Comparison of ENCODE assay signal across 13 cellular contexts in genomic region chr10:127679642-127680255, GRCh38. TPM values are rescaled to one million over a fixed set of nuclear protein-coding genes. Genes with fewer than 3 reads are reported as not detected.
DNase-seq lines count a peak whose midpoint lies in the region; ATAC-seq and TF ChIP-seq lines count a peak whose summit lies in the region.
"Had no signal": no experiment of that assay in that cellular context is flagged by ENCODE, and none has a peak within 500 bp of the region (broad histone marks: within the 10 kb centered on the region; RNA-seq: fewer than 3 reads in every experiment).

No MANE protein-coding gene starts in this region.

- H3K9me3 ChIP-seq in A673 (ENCODE audit: low read depth, low read length, poor library complexity, severe bottlenecking) (no peaks in the 10 kb centered on the region), hepatocyte (ENCODE audit: low read depth) (no peaks in the 10 kb centered on the region), ascending aorta (no peaks in the 10 kb centered on the region)
- H3K9me3 ChIP-seq: colonic mucosa, Peyer's patch had no signal

- no peak for ATAC-seq in GM21515 (IDR thresholded peaks at IDR 0.05; ENCODE audit: unreplicated experiment)

- CTCF ChIA-PET in A673 (lab: Charles Lee) (interaction anchor here (0.6 kb wide), 1 partner anchor 170 kb away, joined by 4 read pairs; no protein-coding TSS in a partner anchor), RWPE1 (lab: Yijun Ruan, JAX) (interaction anchor here (0.6 to 2.2 kb wide), 7 partner anchors 10 to 494 kb away, joined by 3 to 13 read pairs (median 4); no protein-coding TSS in a partner anchor)

- in situ Hi-C loops in GM13976 (cut with MboI; ENCODE audit: low sequenced_read_pairs, unreplicated experiment) = no loop called here

- H4K20me1 ChIP-seq in hepatocyte (ENCODE audit: insufficient read depth, poor library complexity, severe bottlenecking) = no peaks in the 10 kb centered on the region

- no peaks in the 10 kb centered on the region for H3K79me2 ChIP-seq in hepatocyte

- POLR2A ChIA-PET in A673 (lab: Charles Lee; ENCODE audit: low non-redundant PET) (no interaction called here), RWPE1 (lab: Yijun Ruan, JAX; ENCODE audit: low non-redundant PET) (no interaction called here)

- no peaks in the 10 kb centered on the region for H3K36me3 ChIP-seq in A673 (ENCODE audit: insufficient read depth, low read length, poor library complexity, severe bottlenecking)
- H3K36me3 ChIP-seq in hepatocyte (replicated peaks; ENCODE audit: insufficient read depth, low read depth) = no peaks in the 10 kb centered on the region
- H3K36me3 ChIP-seq in ascending aorta = no peaks in the 10 kb centered on the region
- H3K36me3 ChIP-seq: colonic mucosa, Peyer's patch had no signal

- no peak overlapping the region for H3K4me2 ChIP-seq in hepatocyte

- intact Hi-C loops in A673 (cut with micrococcal nuclease; ENCODE audit: unreplicated experiment) = no loop called here
- intact Hi-C loops in ascending aorta (cut with DNase I) = no loop called here

- 78% methylated on average over 3 of the region's 3 CpGs for WGBS in hepatocyte (ENCODE audit: low lambda C conversion rate, missing lambda C conversion rate)

- no peak overlapping the region for H3K4me3 ChIP-seq in A673 (ENCODE audit: low read depth, low read length, poor library complexity, severe bottlenecking)
- H3K4me3 ChIP-seq in hepatocyte = no peak overlapping the region
- no peak overlapping the region for H3K4me3 ChIP-seq in ascending aorta
- H3K4me3 ChIP-seq: colonic mucosa, Peyer's patch had no signal

- no peaks in the 10 kb centered on the region for H3K9me2 ChIP-seq in hepatocyte (replicated peaks; ENCODE audit: insufficient read depth)

- no TSS peak for BruUV-seq in A673 (replicated peaks; lab: Mats Ljungman, UMichigan)

- H3K27me3 ChIP-seq in A673 (replicated peaks; ENCODE audit: insufficient read depth, low read depth, low read length, poor library complexity) (peaks cover 18% of the 10 kb centered on the region), hepatocyte (no peaks in the 10 kb centered on the region), ascending aorta (no peaks in the 10 kb centered on the region)
- H3K27me3 ChIP-seq: colonic mucosa, Peyer's patch had no signal

- H2AFZ ChIP-seq in hepatocyte = no peak overlapping the region

- peak; percentile 5 for DNase-seq in A673 (ENCODE audit: low spot score)
- no peak for DNase-seq in GM13976 (ENCODE audit: low spot score)
- no peak for DNase-seq in RWPE1 (ENCODE audit: low spot score)
- no peak for DNase-seq in hepatocyte (ENCODE audit: low spot score)
- no peak for DNase-seq in NCI-H1436 (lab: John Stamatoyannopoulos, UW)
- DNase-seq in ascending aorta (ENCODE audit: low spot score in 2 of 2) = no peak
- DNase-seq in KG1 (lab: John Stamatoyannopoulos, UW) = no peak
- DNase-seq: colonic mucosa, foreskin melanocyte, kidney, Peyer's patch had no signal

- no peak overlapping the region for H3K27ac ChIP-seq in A673 (ENCODE audit: low read depth, low read length, poor library complexity, severe bottlenecking)
- no peak overlapping the region for H3K27ac ChIP-seq in RWPE1
- H3K27ac ChIP-seq in hepatocyte = no peak overlapping the region
- no peak overlapping the region for H3K27ac ChIP-seq in ascending aorta
- H3K27ac ChIP-seq: colonic mucosa, Peyer's patch had no signal

- H3K4me1 ChIP-seq in A673 (ENCODE audit: insufficient read depth, low read length, poor library complexity, severe bottlenecking) (no peaks in the 10 kb centered on the region), hepatocyte (ENCODE audit: insufficient read depth) (no peaks in the 10 kb centered on the region), ascending aorta (no peaks in the 10 kb centered on the region)
- H3K4me1 ChIP-seq: colonic mucosa, Peyer's patch had no signal

- peak; percentile 53 for TF ChIP-seq CTCF in A673 (conservative IDR thresholded peaks at IDR 0.05; ENCODE audit: low read depth, low read length)
- peak; percentile 6 for TF ChIP-seq CTCF in GM13976 (IDR thresholded peaks at IDR 0.05; ENCODE audit: borderline replicate concordance, control extremely low read depth, extremely low read depth, insufficient read depth, missing control alignments)
- peak; percentile 44 for TF ChIP-seq CTCF in RWPE1 (conservative IDR thresholded peaks at IDR 0.05; ENCODE audit: low read depth)
- TF ChIP-seq CTCF in hepatocyte (IDR thresholded peaks at IDR 0.05; ENCODE audit: poor library complexity) = peak; percentile 31
- no peak for TF ChIP-seq CTCF in ascending aorta (IDR thresholded peaks at IDR 0.05)

RNA-seq across cellular contexts. Expression of gene FOXI2, which starts 57.2 kb away (rescaled TPM):
- not detected in 2 replicates for total RNA-seq in A673 (2021)
- not detected in 2 replicates for total RNA-seq in hepatocyte
- not detected in 2 replicates for polyA plus RNA-seq in hepatocyte
- not detected for total RNA-seq in ascending aorta
- total RNA-seq: natural killer cell treated with Interleukin-12 subunit alpha and Interleukin-12 subunit beta and Interleukin-15 and Interleukin-18, amount 100 ng/mL, for 72 hours had no signal

Comparison
In these comparisons a context has a peak if more than half of its experiments do, and no peak if none do; other contexts are left out.
1. CTCF ChIP-seq: peak in A673 (single experiment), GM13976 (single experiment), RWPE1 (single experiment) and hepatocyte (single experiment); none in ascending aorta (0 of 3).